ENCODE assay signal across 8 cellular contexts in genomic region chr6:42984924-42985475, GRCh38. TPM values are rescaled to one million over a fixed set of nuclear protein-coding genes. Genes with fewer than 3 reads are reported as not detected.
A peak's percentile ranks its signal among the peaks of the same experiment; 100 is the strongest.
DNase-seq lines count a peak whose midpoint lies in the region; ATAC-seq and TF ChIP-seq lines count a peak whose summit lies in the region.

No MANE protein-coding gene starts in this region.

- no peaks in the 10 kb centered on the region for H3K9me3 ChIP-seq in psoas muscle

- H3K4me3 ChIP-seq in foreskin fibroblast (ENCODE audit: low read depth in 1 of 2, low read length in 2 of 2) (peak overlapping the region; percentile 71 to 78), psoas muscle (peak overlapping the region; percentile 88)

- peaks cover 34% of the 10 kb centered on the region for H3K4me1 ChIP-seq in psoas muscle

- no peaks in the 10 kb centered on the region for H3K27me3 Mint-ChIP-seq in activated CD8-positive, alpha-beta T cell treated with anti-CD3 and anti-CD28 coated beads, Interleukin-2, amount 10 ng/mL, durations not matched to agents 7 days and 5 days (ENCODE audit: low read depth)

- no peaks in the 10 kb centered on the region for H3K9me3 Mint-ChIP-seq in activated CD8-positive, alpha-beta T cell treated with anti-CD3 and anti-CD28 coated beads, Interleukin-2, amount 10 ng/mL, durations not matched to agents 7 days and 5 days (ENCODE audit: insufficient read depth)

- no peak for TF ChIP-seq CTCF in foreskin fibroblast (IDR thresholded peaks at IDR 0.05; ENCODE audit: low read depth, low read length)
- no peak for TF ChIP-seq CTCF in psoas muscle (IDR thresholded peaks at IDR 0.05)

- intact Hi-C loops in psoas muscle (cut with DNase I), result no loop called here

- CTCF ChIA-PET in activated CD8-positive, alpha-beta T cell treated with anti-CD3 and anti-CD28 coated beads, Interleukin-2, amount 10 ng/mL, durations not matched to agents 7 days and 5 days (lab: Charles Lee), result interaction anchor here (1.0 to 4.0 kb wide), 4 partner anchors 20 to 158 kb away, joined by 3 to 16 read pairs (median 4); partner anchors contain the start of gene CUL7

- peak overlapping the region; percentile 87 for H3K27ac ChIP-seq in psoas muscle

- H3K27me3 ChIP-seq in psoas muscle (ENCODE audit: insufficient read depth in 3 of 3, low read length in 2 of 3), result no peaks in the 10 kb centered on the region

- H3K4me3 Mint-ChIP-seq in activated CD8-positive, alpha-beta T cell treated with anti-CD3 and anti-CD28 coated beads, Interleukin-2, amount 10 ng/mL, durations not matched to agents 7 days and 5 days, result peak overlapping the region; percentile 88

- POLR2A ChIA-PET in activated CD8-positive, alpha-beta T cell treated with anti-CD3 and anti-CD28 coated beads, Interleukin-2, amount 10 ng/mL, durations not matched to agents 7 days and 5 days (lab: Charles Lee), result interaction anchor here (0.8 to 3.9 kb wide), 8 partner anchors 10 to 73 kb away, joined by 3 to 27 read pairs (median 7); partner anchors contain the start of genes CNPY3, KLHDC3 and MEA1

- H3K27ac Mint-ChIP-seq in activated CD8-positive, alpha-beta T cell treated with anti-CD3 and anti-CD28 coated beads, Interleukin-2, amount 10 ng/mL, durations not matched to agents 7 days and 5 days, result peak overlapping the region; percentile 85

- H3K4me1 Mint-ChIP-seq in activated CD8-positive, alpha-beta T cell treated with anti-CD3 and anti-CD28 coated beads, Interleukin-2, amount 10 ng/mL, durations not matched to agents 7 days and 5 days (ENCODE audit: low read depth), result peaks cover 43% of the 10 kb centered on the region

- DNase-seq in activated T-cell treated with anti-CD3 and anti-CD28 coated beads, Interleukin-2, amount 50 U/mL, for 1 hour, result peak; percentile 28
- no peak for DNase-seq in activated T-cell treated with anti-CD3 and anti-CD28 coated beads for 4 hours
- peak; percentile 33 for DNase-seq in activated CD8-positive, alpha-beta T cell treated with anti-CD3 and anti-CD28 coated beads, Interleukin-2, amount 10 ng/mL, durations not matched to agents 7 days and 5 days
- DNase-seq in foreskin fibroblast, result peak in 1 of 2 donors; percentile 35
- no peak for DNase-seq in psoas muscle
- no peak for DNase-seq in GOT3 (lab: John Stamatoyannopoulos, UW)
- no peak for DNase-seq in ACHN

- in situ Hi-C loops in ACHN (cut with HindIII; ENCODE audit: low pct_ligation_motif_present, low pct_unique_long_range_greater_than_20kb, low sequenced_read_pairs), result no loop called here

- no peak for ATAC-seq in activated CD8-positive, alpha-beta T cell treated with anti-CD3 and anti-CD28 coated beads, Interleukin-2, amount 10 ng/mL, durations not matched to agents 7 days and 5 days
- ATAC-seq in psoas muscle, result peak in 1 of 4 donors; percentile 12
- no peak for ATAC-seq in GM18909 (IDR thresholded peaks at IDR 0.05; ENCODE audit: poor library complexity, unreplicated experiment)

- peaks cover 25% of the 10 kb centered on the region for H3K36me3 Mint-ChIP-seq in activated CD8-positive, alpha-beta T cell treated with anti-CD3 and anti-CD28 coated beads, Interleukin-2, amount 10 ng/mL, durations not matched to agents 7 days and 5 days (ENCODE audit: low read depth)

- WGBS in psoas muscle, 3 donors, result 11 to 12% (median 11%) methylated on average over 12 to 13 of the region's 13 CpGs

- peaks cover 0 to 15% of the 10 kb centered on the region in 2 donors for H3K36me3 ChIP-seq in psoas muscle (ENCODE audit: insufficient read depth in 1 of 2, low read depth in 1 of 2)

RNA-seq across cellular contexts. Expression of gene PPP2R5D, which starts 0.6 kb away (rescaled TPM):
- total RNA-seq in activated CD8-positive, alpha-beta T cell treated with anti-CD3 and anti-CD28 coated beads, Interleukin-2, amount 10 ng/mL, durations not matched to agents 7 days and 5 days, result 10 to 100 TPM; 63.1 to 66.5 TPM
- total RNA-seq in psoas muscle, result 10 to 100 TPM; 25.9 to 36.4 (median 31.0) TPM
- polyA plus RNA-seq in psoas muscle, result 10 to 100 TPM; 25.6 to 46.7 (median 27.1) TPM

RNA-seq across cellular contexts. Expression of gene PEX6, which starts 6.0 kb away (rescaled TPM):
- 10 to 100 TPM; 11.1 to 12.0 TPM for total RNA-seq in activated CD8-positive, alpha-beta T cell treated with anti-CD3 and anti-CD28 coated beads, Interleukin-2, amount 10 ng/mL, durations not matched to agents 7 days and 5 days
- total RNA-seq in psoas muscle, result 10 to 100 TPM; 15.4 to 37.4 (median 25.8) TPM
- polyA plus RNA-seq in psoas muscle, result 10 to 100 TPM; 12.0 to 37.8 (median 16.5) TPM

RNA-seq across cellular contexts. Expression of gene GNMT, which starts 24.4 kb away (rescaled TPM):
- total RNA-seq in activated CD8-positive, alpha-beta T cell treated with anti-CD3 and anti-CD28 coated beads, Interleukin-2, amount 10 ng/mL, durations not matched to agents 7 days and 5 days, result 1 to 10 TPM; 1.1 to 1.2 TPM
- under 1 TPM in 3 of 4 donors, not detected in 1; 0.34 to 0.74 (median 0.43) TPM for total RNA-seq in psoas muscle
- under 1 TPM; 0.09 to 0.21 (median 0.12) TPM for polyA plus RNA-seq in psoas muscle

RNA-seq across cellular contexts. Expression of gene MEA1, which starts 28.7 kb away (rescaled TPM):
- 10 to 100 TPM; 77.1 to 84.1 TPM for total RNA-seq in activated CD8-positive, alpha-beta T cell treated with anti-CD3 and anti-CD28 coated beads, Interleukin-2, amount 10 ng/mL, durations not matched to agents 7 days and 5 days
- total RNA-seq in psoas muscle, result 10 to 100 TPM; 20.3 to 27.5 (median 26.9) TPM
- polyA plus RNA-seq in psoas muscle, result 10 to 100 TPM; 42.5 to 95.2 (median 48.6) TPM

RNA-seq across cellular contexts. Expression of gene KLHDC3, which starts 29.0 kb away (rescaled TPM):
- total RNA-seq in activated CD8-positive, alpha-beta T cell treated with anti-CD3 and anti-CD28 coated beads, Interleukin-2, amount 10 ng/mL, durations not matched to agents 7 days and 5 days, result 10 to 100 TPM; 75.4 to 76.0 TPM
- 100 to 1,000 TPM in 2 of 4 donors, 10 to 100 TPM in 2; 75.2 to 115 (median 99.1) TPM for total RNA-seq in psoas muscle
- polyA plus RNA-seq in psoas muscle, result 100 to 1,000 TPM in 1 of 3 donors, 10 to 100 TPM in 2; 61.7 to 198 (median 97.1) TPM

Comparison
In these comparisons a context has a peak if more than half of its experiments do, and no peak if none do; other contexts are left out.
1. DNase-seq: peak in activated T-cell treated with anti-CD3 and anti-CD28 coated beads, Interleukin-2, amount 50 U/mL, for 1 hour (single experiment) and activated CD8-positive, alpha-beta T cell treated with anti-CD3 and anti-CD28 coated beads, Interleukin-2, amount 10 ng/mL, durations not matched to agents 7 days and 5 days (single experiment); none in activated T-cell treated with anti-CD3 and anti-CD28 coated beads for 4 hours (single experiment), psoas muscle (0 of 2), GOT3 (single experiment) and ACHN (single experiment).